In the genomic region with DNA sequence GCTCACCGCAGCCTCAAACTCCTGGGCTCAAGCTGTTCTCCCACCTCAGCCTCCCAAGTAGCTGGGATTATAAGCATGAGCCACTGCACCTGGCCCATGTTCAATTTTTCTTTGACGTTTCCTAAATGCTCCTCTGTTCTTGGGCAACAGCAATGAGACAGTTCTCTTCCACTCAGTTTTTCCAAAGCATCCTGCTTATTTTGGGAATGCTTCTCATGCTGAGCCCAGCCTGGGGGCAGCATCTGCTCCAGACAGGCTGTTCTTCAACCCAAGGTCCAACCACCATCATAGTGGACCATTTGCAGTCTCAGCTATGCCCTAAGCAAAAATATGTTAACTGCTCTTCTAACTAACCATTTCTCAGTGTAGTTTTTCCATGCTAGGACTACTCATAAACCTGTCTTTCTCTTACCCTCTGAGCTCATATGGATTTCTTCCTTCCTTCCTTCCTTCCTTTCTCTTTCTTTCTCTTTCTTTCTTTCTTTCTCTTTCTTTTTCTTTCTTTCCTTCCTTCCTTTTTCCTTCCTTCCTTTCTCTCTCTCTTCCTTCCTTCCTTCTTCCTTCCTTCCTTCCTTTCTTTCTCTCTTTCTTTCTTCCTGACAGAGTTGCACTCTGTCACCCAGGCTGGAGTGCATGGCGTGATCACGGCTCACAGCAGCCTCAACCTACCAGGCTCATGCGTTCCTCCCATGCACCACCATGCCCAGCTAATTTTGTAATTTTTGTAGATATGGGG, we compare ENCODE assay signal across 18 cellular contexts.
"Had no signal": no experiment of that assay in that cellular context is flagged by ENCODE, and none has a peak within 500 bp of the region (broad histone marks: within the 10 kb centered on the region; RNA-seq: fewer than 3 reads in every experiment).

No MANE protein-coding gene starts in this region.

- DNase-seq: activated CD4-positive, alpha-beta memory T cell treated with anti-CD3 and anti-CD28 coated beads, Interleukin-2, amount 10 ng/mL, durations not matched to agents 7 days and 5 days; activated CD4-positive, alpha-beta T cell treated with anti-CD3 and anti-CD28 coated beads for 4 hours; activated effector memory CD4-positive, alpha-beta T cell treated with Interleukin-2 at 50 U/mL for 16 hours; activated naive CD4-positive, alpha-beta T cell treated with anti-CD3 and anti-CD28 coated beads, Interleukin-2, amount 10 ng/mL, durations not matched to agents 7 days and 5 days; activated T-cell treated with anti-CD3 and anti-CD28 coated beads, Interleukin-2, amount 50 U/mL, for 4 hours; dermis blood vessel endothelial cell; effector memory CD4-positive, alpha-beta T cell; heart left ventricle; left ventricle myocardium inferior; mammary epithelial cell; right cardiac atrium; small intestine; stimulated activated CD4-positive, alpha-beta T cell treated with anti-CD3 and anti-CD28 coated beads, Interleukin-15, amount 100 ng/mL, for 24 hours; stimulated activated CD4-positive, alpha-beta T cell treated with anti-CD3 and anti-CD28 coated beads, Interleukin-4, amount 100 ng/mL, for 1 hour; SW 1271; T-helper 2 cell had no signal

- H3K27me3 Mint-ChIP-seq: activated CD4-positive, alpha-beta memory T cell treated with anti-CD3 and anti-CD28 coated beads, Interleukin-2, amount 10 ng/mL, durations not matched to agents 7 days and 5 days; activated naive CD4-positive, alpha-beta T cell treated with anti-CD3 and anti-CD28 coated beads, Interleukin-2, amount 10 ng/mL, durations not matched to agents 7 days and 5 days had no signal

- H3K9me3 ChIP-seq: heart left ventricle, left ventricle myocardium inferior, prostate gland had no signal

- H3K4me2 ChIP-seq: neural progenitor cell had no signal

- H3K4me1 Mint-ChIP-seq: activated CD4-positive, alpha-beta memory T cell treated with anti-CD3 and anti-CD28 coated beads, Interleukin-2, amount 10 ng/mL, durations not matched to agents 7 days and 5 days; activated naive CD4-positive, alpha-beta T cell treated with anti-CD3 and anti-CD28 coated beads, Interleukin-2, amount 10 ng/mL, durations not matched to agents 7 days and 5 days had no signal

- H3K4me1 ChIP-seq: prostate gland had no signal

- H3K4me3 ChIP-seq: heart left ventricle, left ventricle myocardium inferior, neural progenitor cell, prostate gland had no signal

- H3K27ac Mint-ChIP-seq: activated CD4-positive, alpha-beta memory T cell treated with anti-CD3 and anti-CD28 coated beads, Interleukin-2, amount 10 ng/mL, durations not matched to agents 7 days and 5 days; activated naive CD4-positive, alpha-beta T cell treated with anti-CD3 and anti-CD28 coated beads, Interleukin-2, amount 10 ng/mL, durations not matched to agents 7 days and 5 days; neural progenitor cell had no signal

- H3K36me3 ChIP-seq: heart left ventricle, left ventricle myocardium inferior, neural progenitor cell, prostate gland had no signal

- H3K36me3 Mint-ChIP-seq: activated naive CD4-positive, alpha-beta T cell treated with anti-CD3 and anti-CD28 coated beads, Interleukin-2, amount 10 ng/mL, durations not matched to agents 7 days and 5 days had no signal

- ATAC-seq: activated T-cell treated with anti-CD3 and anti-CD28 coated beads, Interleukin-2, amount 50 U/mL, for 4 hours; right cardiac atrium had no signal

- H3K9me3 Mint-ChIP-seq: activated CD4-positive, alpha-beta memory T cell treated with anti-CD3 and anti-CD28 coated beads, Interleukin-2, amount 10 ng/mL, durations not matched to agents 7 days and 5 days; activated naive CD4-positive, alpha-beta T cell treated with anti-CD3 and anti-CD28 coated beads, Interleukin-2, amount 10 ng/mL, durations not matched to agents 7 days and 5 days; activated T-cell treated with anti-CD3 and anti-CD28 coated beads, Interleukin-2, amount 50 U/mL, for 4 hours; neural progenitor cell had no signal

- H3K27ac ChIP-seq: left ventricle myocardium inferior, neural progenitor cell, prostate gland had no signal

- H3K9ac ChIP-seq: neural progenitor cell had no signal

- H3K4me3 Mint-ChIP-seq: activated CD4-positive, alpha-beta memory T cell treated with anti-CD3 and anti-CD28 coated beads, Interleukin-2, amount 10 ng/mL, durations not matched to agents 7 days and 5 days; activated naive CD4-positive, alpha-beta T cell treated with anti-CD3 and anti-CD28 coated beads, Interleukin-2, amount 10 ng/mL, durations not matched to agents 7 days and 5 days; activated T-cell treated with anti-CD3 and anti-CD28 coated beads, Interleukin-2, amount 50 U/mL, for 4 hours; neural progenitor cell had no signal

- H3K27me3 ChIP-seq: heart left ventricle, neural progenitor cell had no signal
